In the genomic region with DNA sequence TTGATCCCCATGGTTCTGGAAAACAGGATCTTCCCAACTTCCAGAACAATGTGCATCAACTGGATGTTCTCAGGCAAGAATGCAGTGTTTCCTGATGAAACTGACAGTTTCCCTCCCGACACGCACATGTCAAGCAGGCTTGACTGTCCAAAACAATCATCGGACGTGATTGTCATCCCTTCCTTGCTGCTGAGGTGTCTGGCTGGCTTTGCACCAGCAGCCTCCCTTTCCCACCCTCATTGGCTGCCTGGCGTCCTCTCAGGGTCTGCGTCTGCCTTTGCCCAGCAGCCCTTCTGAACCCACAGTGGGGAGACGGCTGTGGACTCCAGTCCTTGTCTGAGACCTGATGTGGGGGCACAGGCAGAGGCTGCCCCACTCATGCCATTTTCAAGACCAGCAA, we compare ENCODE assay signal across 1 cellular context.
TF ChIP-seq lines count a peak whose summit lies in the region.

No MANE protein-coding gene starts in this region.

TF ChIP-seq in GM23338, 12 proteins besides CTCF, POLR2A, EP300 and RAD21 (continued from another document):
- TF ChIP-seq, protein P1, sequence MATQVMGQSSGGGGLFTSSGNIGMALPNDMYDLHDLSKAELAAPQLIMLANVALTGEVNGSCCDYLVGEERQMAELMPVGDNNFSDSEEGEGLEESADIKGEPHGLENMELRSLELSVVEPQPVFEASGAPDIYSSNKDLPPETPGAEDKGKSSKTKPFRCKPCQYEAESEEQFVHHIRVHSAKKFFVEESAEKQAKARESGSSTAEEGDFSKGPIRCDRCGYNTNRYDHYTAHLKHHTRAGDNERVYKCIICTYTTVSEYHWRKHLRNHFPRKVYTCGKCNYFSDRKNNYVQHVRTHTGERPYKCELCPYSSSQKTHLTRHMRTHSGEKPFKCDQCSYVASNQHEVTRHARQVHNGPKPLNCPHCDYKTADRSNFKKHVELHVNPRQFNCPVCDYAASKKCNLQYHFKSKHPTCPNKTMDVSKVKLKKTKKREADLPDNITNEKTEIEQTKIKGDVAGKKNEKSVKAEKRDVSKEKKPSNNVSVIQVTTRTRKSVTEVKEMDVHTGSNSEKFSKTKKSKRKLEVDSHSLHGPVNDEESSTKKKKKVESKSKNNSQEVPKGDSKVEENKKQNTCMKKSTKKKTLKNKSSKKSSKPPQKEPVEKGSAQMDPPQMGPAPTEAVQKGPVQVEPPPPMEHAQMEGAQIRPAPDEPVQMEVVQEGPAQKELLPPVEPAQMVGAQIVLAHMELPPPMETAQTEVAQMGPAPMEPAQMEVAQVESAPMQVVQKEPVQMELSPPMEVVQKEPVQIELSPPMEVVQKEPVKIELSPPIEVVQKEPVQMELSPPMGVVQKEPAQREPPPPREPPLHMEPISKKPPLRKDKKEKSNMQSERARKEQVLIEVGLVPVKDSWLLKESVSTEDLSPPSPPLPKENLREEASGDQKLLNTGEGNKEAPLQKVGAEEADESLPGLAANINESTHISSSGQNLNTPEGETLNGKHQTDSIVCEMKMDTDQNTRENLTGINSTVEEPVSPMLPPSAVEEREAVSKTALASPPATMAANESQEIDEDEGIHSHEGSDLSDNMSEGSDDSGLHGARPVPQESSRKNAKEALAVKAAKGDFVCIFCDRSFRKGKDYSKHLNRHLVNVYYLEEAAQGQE (IDR thresholded peaks at IDR 0.05; ENCODE audit: unreplicated experiment): no peak
- TF ChIP-seq, protein P2, sequence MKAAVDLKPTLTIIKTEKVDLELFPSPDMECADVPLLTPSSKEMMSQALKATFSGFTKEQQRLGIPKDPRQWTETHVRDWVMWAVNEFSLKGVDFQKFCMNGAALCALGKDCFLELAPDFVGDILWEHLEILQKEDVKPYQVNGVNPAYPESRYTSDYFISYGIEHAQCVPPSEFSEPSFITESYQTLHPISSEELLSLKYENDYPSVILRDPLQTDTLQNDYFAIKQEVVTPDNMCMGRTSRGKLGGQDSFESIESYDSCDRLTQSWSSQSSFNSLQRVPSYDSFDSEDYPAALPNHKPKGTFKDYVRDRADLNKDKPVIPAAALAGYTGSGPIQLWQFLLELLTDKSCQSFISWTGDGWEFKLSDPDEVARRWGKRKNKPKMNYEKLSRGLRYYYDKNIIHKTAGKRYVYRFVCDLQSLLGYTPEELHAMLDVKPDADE (IDR thresholded peaks at IDR 0.05): no peak
- TF ChIP-seq, protein P3, sequence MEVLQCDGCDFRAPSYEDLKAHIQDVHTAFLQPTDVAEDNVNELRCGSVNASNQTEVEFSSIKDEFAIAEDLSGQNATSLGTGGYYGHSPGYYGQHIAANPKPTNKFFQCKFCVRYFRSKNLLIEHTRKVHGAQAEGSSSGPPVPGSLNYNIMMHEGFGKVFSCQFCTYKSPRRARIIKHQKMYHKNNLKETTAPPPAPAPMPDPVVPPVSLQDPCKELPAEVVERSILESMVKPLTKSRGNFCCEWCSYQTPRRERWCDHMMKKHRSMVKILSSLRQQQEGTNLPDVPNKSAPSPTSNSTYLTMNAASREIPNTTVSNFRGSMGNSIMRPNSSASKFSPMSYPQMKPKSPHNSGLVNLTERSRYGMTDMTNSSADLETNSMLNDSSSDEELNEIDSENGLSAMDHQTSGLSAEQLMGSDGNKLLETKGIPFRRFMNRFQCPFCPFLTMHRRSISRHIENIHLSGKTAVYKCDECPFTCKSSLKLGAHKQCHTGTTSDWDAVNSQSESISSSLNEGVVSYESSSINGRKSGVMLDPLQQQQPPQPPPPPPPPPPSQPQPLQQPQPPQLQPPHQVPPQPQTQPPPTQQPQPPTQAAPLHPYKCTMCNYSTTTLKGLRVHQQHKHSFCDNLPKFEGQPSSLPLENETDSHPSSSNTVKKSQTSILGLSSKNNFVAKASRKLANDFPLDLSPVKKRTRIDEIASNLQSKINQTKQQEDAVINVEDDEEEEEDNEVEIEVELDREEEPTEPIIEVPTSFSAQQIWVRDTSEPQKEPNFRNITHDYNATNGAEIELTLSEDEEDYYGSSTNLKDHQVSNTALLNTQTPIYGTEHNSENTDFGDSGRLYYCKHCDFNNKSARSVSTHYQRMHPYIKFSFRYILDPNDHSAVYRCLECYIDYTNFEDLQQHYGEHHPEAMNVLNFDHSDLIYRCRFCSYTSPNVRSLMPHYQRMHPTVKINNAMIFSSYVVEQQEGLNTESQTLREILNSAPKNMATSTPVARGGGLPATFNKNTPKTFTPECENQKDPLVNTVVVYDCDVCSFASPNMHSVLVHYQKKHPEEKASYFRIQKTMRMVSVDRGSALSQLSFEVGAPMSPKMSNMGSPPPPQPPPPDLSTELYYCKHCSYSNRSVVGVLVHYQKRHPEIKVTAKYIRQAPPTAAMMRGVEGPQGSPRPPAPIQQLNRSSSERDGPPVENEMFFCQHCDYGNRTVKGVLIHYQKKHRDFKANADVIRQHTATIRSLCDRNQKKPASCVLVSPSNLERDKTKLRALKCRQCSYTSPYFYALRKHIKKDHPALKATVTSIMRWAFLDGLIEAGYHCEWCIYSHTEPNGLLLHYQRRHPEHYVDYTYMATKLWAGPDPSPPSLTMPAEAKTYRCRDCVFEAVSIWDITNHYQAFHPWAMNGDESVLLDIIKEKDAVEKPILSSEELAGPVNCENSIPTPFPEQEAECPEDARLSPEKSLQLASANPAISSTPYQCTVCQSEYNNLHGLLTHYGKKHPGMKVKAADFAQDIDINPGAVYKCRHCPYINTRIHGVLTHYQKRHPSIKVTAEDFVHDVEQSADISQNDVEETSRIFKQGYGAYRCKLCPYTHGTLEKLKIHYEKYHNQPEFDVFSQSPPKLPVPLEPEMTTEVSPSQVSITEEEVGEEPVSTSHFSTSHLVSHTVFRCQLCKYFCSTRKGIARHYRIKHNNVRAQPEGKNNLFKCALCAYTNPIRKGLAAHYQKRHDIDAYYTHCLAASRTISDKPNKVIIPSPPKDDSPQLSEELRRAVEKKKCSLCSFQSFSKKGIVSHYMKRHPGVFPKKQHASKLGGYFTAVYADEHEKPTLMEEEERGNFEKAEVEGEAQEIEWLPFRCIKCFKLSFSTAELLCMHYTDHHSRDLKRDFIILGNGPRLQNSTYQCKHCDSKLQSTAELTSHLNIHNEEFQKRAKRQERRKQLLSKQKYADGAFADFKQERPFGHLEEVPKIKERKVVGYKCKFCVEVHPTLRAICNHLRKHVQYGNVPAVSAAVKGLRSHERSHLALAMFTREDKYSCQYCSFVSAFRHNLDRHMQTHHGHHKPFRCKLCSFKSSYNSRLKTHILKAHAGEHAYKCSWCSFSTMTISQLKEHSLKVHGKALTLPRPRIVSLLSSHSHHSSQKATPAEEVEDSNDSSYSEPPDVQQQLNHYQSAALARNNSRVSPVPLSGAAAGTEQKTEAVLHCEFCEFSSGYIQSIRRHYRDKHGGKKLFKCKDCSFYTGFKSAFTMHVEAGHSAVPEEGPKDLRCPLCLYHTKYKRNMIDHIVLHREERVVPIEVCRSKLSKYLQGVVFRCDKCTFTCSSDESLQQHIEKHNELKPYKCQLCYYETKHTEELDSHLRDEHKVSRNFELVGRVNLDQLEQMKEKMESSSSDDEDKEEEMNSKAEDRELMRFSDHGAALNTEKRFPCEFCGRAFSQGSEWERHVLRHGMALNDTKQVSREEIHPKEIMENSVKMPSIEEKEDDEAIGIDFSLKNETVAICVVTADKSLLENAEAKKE (CRISPR knock-in tag; IDR thresholded peaks at IDR 0.05): no peak
- no peak for TF ChIP-seq EZH2phosphoT487 (IDR thresholded peaks at IDR 0.05; ENCODE audit: unreplicated experiment)
- no peak for TF ChIP-seq ZNF114 (CRISPR knock-in tag; IDR thresholded peaks at IDR 0.05)
- no peak for TF ChIP-seq POLR2AphosphoS5 (IDR thresholded peaks at IDR 0.05; ENCODE audit: low read depth)
- TF ChIP-seq CREB1 (CRISPR knock-in tag; IDR thresholded peaks at IDR 0.05; ENCODE audit: low read depth): no peak
- no peak for TF ChIP-seq NANOG (IDR thresholded peaks at IDR 0.05; ENCODE audit: borderline replicate concordance)
